In genomic region chr13:42101821-42102580, GRCh38 we compare ENCODE assay signal across 12 cellular contexts. TPM values are rescaled to one million over a fixed set of nuclear protein-coding genes. Genes with fewer than 3 reads are reported as not detected.
A peak's percentile ranks its signal among the peaks of the same experiment; 100 is the strongest.
DNase-seq lines count a peak whose midpoint lies in the region; ATAC-seq and TF ChIP-seq lines count a peak whose summit lies in the region.
"Had no signal": no experiment of that assay in that cellular context is flagged by ENCODE, and none has a peak within 500 bp of the region (broad histone marks: within the 10 kb centered on the region; RNA-seq: fewer than 3 reads in every experiment).

No MANE protein-coding gene starts in this region.

- peak; percentile 45 for DNase-seq in Right ventricle myocardium superior
- DNase-seq in right atrium auricular region (ENCODE audit: low spot score) = no peak
- peak; percentile 85 for DNase-seq in NCI-H146 treated with DMSO at 0.1 percent for 48 hours (lab: John Stamatoyannopoulos, UW; ENCODE audit: unreplicated experiment)
- DNase-seq in body of pancreas = peak in 3 of 4 donors; percentile 27 to 49 (median 33)
- no peak for DNase-seq in EL
- DNase-seq in NCI-H2227 treated with DMSO at 0.1 percent for 48 hours (lab: John Stamatoyannopoulos, UW) = no peak
- DNase-seq: activated naive CD8-positive, alpha-beta T cell treated with anti-CD3 and anti-CD28 coated beads, Interleukin-2, amount 50 U/mL, for 24 hours; activated T-cell treated with anti-CD3 and anti-CD28 coated beads, Interleukin-2, amount 50 U/mL, for 24 hours; GM23248 had no signal

- H3K27me3 ChIP-seq in right atrium auricular region = no peaks in the 10 kb centered on the region
- no peaks in the 10 kb centered on the region for H3K27me3 ChIP-seq in body of pancreas
- H3K27me3 ChIP-seq: neutrophil had no signal

- no peaks in the 10 kb centered on the region for H3K4me1 Mint-ChIP-seq in stimulated activated memory B cell treated with anti-CD40 and anti-IgM and Interleukin-4, amounts not matched to agents 10 μg/mL and 1 μg/mL and 100 μg/mL, for 72 hours

- H3K4me3 ChIP-seq in right atrium auricular region (no peak overlapping the region), body of pancreas (no peak overlapping the region)
- H3K4me3 ChIP-seq: GM23248 had no signal

- TF ChIP-seq POLR2A in body of pancreas (IDR thresholded peaks at IDR 0.05) = no peak

- ATAC-seq in Right ventricle myocardium superior (ENCODE audit: poor library complexity) (peak; percentile 57), body of pancreas (no peak), GM19351 (IDR thresholded peaks at IDR 0.05; ENCODE audit: unreplicated experiment) (no peak)
- peak; percentile 8 for ATAC-seq in stimulated activated memory B cell treated with anti-CD40 and anti-IgM and Interleukin-4, amounts not matched to agents 10 μg/mL and 1 μg/mL and 100 μg/mL, for 72 hours
- ATAC-seq: activated naive CD8-positive, alpha-beta T cell treated with anti-CD3 and anti-CD28 coated beads, Interleukin-2, amount 50 U/mL, for 24 hours had no signal

- TF ChIP-seq CTCF in right atrium auricular region (IDR thresholded peaks at IDR 0.05) (no peak), body of pancreas (IDR thresholded peaks at IDR 0.05) (no peak)

- H3K27ac Mint-ChIP-seq in stimulated activated memory B cell treated with anti-CD40 and anti-IgM and Interleukin-4, amounts not matched to agents 10 μg/mL and 1 μg/mL and 100 μg/mL, for 72 hours = no peak overlapping the region
- H3K27ac Mint-ChIP-seq: activated naive CD8-positive, alpha-beta T cell treated with anti-CD3 and anti-CD28 coated beads, Interleukin-2, amount 50 U/mL, for 24 hours; activated T-cell treated with anti-CD3 and anti-CD28 coated beads, Interleukin-2, amount 50 U/mL, for 24 hours had no signal

- H3K9me3 ChIP-seq in right atrium auricular region = peaks cover 0 to 9% of the 10 kb centered on the region in 2 donors
- H3K9me3 ChIP-seq in body of pancreas = no peaks in the 10 kb centered on the region
- H3K9me3 ChIP-seq: neutrophil had no signal

- no peaks in the 10 kb centered on the region for H3K36me3 Mint-ChIP-seq in stimulated activated memory B cell treated with anti-CD40 and anti-IgM and Interleukin-4, amounts not matched to agents 10 μg/mL and 1 μg/mL and 100 μg/mL, for 72 hours

- H3K9me3 Mint-ChIP-seq in stimulated activated memory B cell treated with anti-CD40 and anti-IgM and Interleukin-4, amounts not matched to agents 10 μg/mL and 1 μg/mL and 100 μg/mL, for 72 hours = no peaks in the 10 kb centered on the region
- H3K9me3 Mint-ChIP-seq: activated naive CD8-positive, alpha-beta T cell treated with anti-CD3 and anti-CD28 coated beads, Interleukin-2, amount 50 U/mL, for 24 hours had no signal

- intact Hi-C loops in Right ventricle myocardium superior (cut with DNase I) = no loop called here
- intact Hi-C loops in body of pancreas (cut with DNase I) = loop anchor here (10.0 kb wide), 1 partner anchor 427 kb away; no protein-coding TSS in a partner anchor

- H3K27me3 Mint-ChIP-seq in stimulated activated memory B cell treated with anti-CD40 and anti-IgM and Interleukin-4, amounts not matched to agents 10 μg/mL and 1 μg/mL and 100 μg/mL, for 72 hours = peaks cover 6% of the 10 kb centered on the region
- H3K27me3 Mint-ChIP-seq: activated naive CD8-positive, alpha-beta T cell treated with anti-CD3 and anti-CD28 coated beads, Interleukin-2, amount 50 U/mL, for 24 hours; activated T-cell treated with anti-CD3 and anti-CD28 coated beads, Interleukin-2, amount 50 U/mL, for 24 hours had no signal

- no peak overlapping the region for H3K4me3 Mint-ChIP-seq in stimulated activated memory B cell treated with anti-CD40 and anti-IgM and Interleukin-4, amounts not matched to agents 10 μg/mL and 1 μg/mL and 100 μg/mL, for 72 hours
- H3K4me3 Mint-ChIP-seq: activated naive CD8-positive, alpha-beta T cell treated with anti-CD3 and anti-CD28 coated beads, Interleukin-2, amount 50 U/mL, for 24 hours; activated T-cell treated with anti-CD3 and anti-CD28 coated beads, Interleukin-2, amount 50 U/mL, for 24 hours had no signal

- H3K36me3 ChIP-seq in right atrium auricular region (no peaks in the 10 kb centered on the region), body of pancreas (replicated peaks in 1 of 2; ENCODE audit: insufficient read depth in 1 of 2, low read depth in 2 of 2) (no peaks in the 10 kb centered on the region)
- H3K36me3 ChIP-seq: neutrophil had no signal

- 32 to 42% methylated on average over 3 of the region's 3 CpGs for WGBS in body of pancreas, 2 donors

- no peak overlapping the region for H3K27ac ChIP-seq in right atrium auricular region
- no peak overlapping the region for H3K27ac ChIP-seq in body of pancreas
- H3K27ac ChIP-seq: GM23248, neutrophil had no signal

- H3K4me1 ChIP-seq in right atrium auricular region = no peaks in the 10 kb centered on the region
- peaks cover 15% of the 10 kb centered on the region for H3K4me1 ChIP-seq in body of pancreas

RNA-seq across cellular contexts. Expression of gene DGKH, which starts 53.6 kb away (rescaled TPM):
- total RNA-seq in Right ventricle myocardium superior (4.2 TPM), right atrium auricular region (1 to 10 TPM; 4.1 to 6.6 TPM), body of pancreas (1 to 10 TPM; 3.6 to 4.7 TPM)

Comparison
In these comparisons a context has a peak if more than half of its experiments do, and no peak if none do; other contexts are left out.
1. DNase-seq: peak in Right ventricle myocardium superior (single experiment), NCI-H146 treated with DMSO at 0.1 percent for 48 hours (single experiment) and body of pancreas (3 of 4); none in right atrium auricular region (single experiment), EL (single experiment) and NCI-H2227 treated with DMSO at 0.1 percent for 48 hours (single experiment).
2. ATAC-seq: peak in Right ventricle myocardium superior (single experiment) and stimulated activated memory B cell treated with anti-CD40 and anti-IgM and Interleukin-4, amounts not matched to agents 10 μg/mL and 1 μg/mL and 100 μg/mL, for 72 hours (single experiment); none in body of pancreas (single experiment) and GM19351 (single experiment).